1 cellular context compared by ENCODE assay signal in genomic region chr10:93039110-93039509, GRCh38.
TF ChIP-seq lines count a peak whose summit lies in the region.

No MANE protein-coding gene starts in this region.

TF ChIP-seq in GM23338, 12 proteins besides CTCF, POLR2A, EP300 and RAD21 (continued from another document):
- no peak for TF ChIP-seq STAT1 (IDR thresholded peaks at IDR 0.05; ENCODE audit: unreplicated experiment)
- TF ChIP-seq ZNF462 (CRISPR knock-in tag; IDR thresholded peaks at IDR 0.05): no peak
- no peak for TF ChIP-seq CREB1 (CRISPR knock-in tag; IDR thresholded peaks at IDR 0.05; ENCODE audit: low read depth)
- TF ChIP-seq ETS1 (IDR thresholded peaks at IDR 0.05): no peak
- TF ChIP-seq ZNF114 (CRISPR knock-in tag; IDR thresholded peaks at IDR 0.05): no peak
- no peak for TF ChIP-seq NANOG (IDR thresholded peaks at IDR 0.05; ENCODE audit: borderline replicate concordance)
- no peak for TF ChIP-seq POLR2AphosphoS5 (IDR thresholded peaks at IDR 0.05; ENCODE audit: low read depth)
